1 cellular context compared by ENCODE assay signal in the genomic region with DNA sequence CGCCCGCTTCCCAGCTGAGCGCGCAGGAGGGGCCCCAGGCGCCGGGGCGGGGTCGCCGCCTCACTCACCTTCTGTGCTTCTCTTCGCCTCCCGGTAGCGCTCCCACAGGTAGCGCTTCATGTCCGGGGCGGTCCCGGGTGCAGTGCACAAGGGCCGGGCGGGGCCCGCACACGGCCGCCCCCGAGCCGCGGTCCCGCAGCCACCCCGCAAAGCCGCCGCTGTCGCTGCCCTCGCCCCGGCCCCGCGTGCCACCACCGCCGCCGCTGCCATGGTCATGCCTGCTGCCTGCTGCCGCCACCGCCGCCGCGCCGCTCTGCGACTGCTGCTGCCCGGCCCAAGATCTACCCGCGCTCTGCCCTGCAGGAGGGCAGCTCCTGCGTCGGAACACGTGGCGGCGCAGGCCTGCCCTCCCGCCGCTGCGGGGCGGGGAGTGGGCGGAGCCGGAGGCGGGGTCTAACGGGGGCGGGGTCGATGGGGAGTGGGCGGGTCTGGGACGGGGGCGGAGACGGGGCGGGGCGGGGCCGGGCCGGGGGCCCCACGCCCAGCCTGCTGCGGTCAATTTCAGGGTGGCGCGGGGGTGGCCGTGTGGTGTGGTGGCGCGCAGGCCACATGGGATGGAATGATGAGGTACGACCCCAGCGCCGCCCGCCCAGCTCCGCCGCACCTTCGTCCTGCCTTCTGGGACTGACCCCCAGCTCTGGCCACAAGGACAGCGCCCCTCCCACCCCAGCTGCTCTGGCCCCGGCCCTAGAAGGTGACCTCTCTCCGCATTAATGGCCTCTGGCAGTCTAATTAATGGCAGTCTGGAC.
TF ChIP-seq lines count a peak whose summit lies in the region.

Gene NT5DC3 (minus strand): TSS at position 354 of the 809 bp plus-strand sequence. CDS start 78 bp downstream, at position 276.

TF ChIP-seq in HepG2, 621 proteins besides CTCF, POLR2A, EP300 and RAD21 (continued from another document and continues in another):
- TF ChIP-seq, protein P1, sequence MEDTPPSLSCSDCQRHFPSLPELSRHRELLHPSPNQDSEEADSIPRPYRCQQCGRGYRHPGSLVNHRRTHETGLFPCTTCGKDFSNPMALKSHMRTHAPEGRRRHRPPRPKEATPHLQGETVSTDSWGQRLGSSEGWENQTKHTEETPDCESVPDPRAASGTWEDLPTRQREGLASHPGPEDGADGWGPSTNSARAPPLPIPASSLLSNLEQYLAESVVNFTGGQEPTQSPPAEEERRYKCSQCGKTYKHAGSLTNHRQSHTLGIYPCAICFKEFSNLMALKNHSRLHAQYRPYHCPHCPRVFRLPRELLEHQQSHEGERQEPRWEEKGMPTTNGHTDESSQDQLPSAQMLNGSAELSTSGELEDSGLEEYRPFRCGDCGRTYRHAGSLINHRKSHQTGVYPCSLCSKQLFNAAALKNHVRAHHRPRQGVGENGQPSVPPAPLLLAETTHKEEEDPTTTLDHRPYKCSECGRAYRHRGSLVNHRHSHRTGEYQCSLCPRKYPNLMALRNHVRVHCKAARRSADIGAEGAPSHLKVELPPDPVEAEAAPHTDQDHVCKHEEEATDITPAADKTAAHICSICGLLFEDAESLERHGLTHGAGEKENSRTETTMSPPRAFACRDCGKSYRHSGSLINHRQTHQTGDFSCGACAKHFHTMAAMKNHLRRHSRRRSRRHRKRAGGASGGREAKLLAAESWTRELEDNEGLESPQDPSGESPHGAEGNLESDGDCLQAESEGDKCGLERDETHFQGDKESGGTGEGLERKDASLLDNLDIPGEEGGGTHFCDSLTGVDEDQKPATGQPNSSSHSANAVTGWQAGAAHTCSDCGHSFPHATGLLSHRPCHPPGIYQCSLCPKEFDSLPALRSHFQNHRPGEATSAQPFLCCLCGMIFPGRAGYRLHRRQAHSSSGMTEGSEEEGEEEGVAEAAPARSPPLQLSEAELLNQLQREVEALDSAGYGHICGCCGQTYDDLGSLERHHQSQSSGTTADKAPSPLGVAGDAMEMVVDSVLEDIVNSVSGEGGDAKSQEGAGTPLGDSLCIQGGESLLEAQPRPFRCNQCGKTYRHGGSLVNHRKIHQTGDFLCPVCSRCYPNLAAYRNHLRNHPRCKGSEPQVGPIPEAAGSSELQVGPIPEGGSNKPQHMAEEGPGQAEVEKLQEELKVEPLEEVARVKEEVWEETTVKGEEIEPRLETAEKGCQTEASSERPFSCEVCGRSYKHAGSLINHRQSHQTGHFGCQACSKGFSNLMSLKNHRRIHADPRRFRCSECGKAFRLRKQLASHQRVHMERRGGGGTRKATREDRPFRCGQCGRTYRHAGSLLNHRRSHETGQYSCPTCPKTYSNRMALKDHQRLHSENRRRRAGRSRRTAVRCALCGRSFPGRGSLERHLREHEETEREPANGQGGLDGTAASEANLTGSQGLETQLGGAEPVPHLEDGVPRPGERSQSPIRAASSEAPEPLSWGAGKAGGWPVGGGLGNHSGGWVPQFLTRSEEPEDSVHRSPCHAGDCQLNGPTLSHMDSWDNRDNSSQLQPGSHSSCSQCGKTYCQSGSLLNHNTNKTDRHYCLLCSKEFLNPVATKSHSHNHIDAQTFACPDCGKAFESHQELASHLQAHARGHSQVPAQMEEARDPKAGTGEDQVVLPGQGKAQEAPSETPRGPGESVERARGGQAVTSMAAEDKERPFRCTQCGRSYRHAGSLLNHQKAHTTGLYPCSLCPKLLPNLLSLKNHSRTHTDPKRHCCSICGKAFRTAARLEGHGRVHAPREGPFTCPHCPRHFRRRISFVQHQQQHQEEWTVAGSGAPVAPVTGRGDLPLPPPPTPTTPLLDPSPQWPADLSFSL (CRISPR knock-in tag; IDR thresholded peaks at IDR 0.05) = no peak
- TF ChIP-seq HMG20B (CRISPR knock-in tag; conservative IDR thresholded peaks at IDR 0.05) = no peak
- TF ChIP-seq POGZ (CRISPR knock-in tag; IDR thresholded peaks at IDR 0.05) = no peak; the same call in 1 of the 2 replicates
- no peak for TF ChIP-seq CCDC6 (CRISPR knock-in tag; IDR thresholded peaks at IDR 0.05)
- TF ChIP-seq GFI1 (CRISPR knock-in tag; IDR thresholded peaks at IDR 0.05; ENCODE audit: borderline replicate concordance) = no peak
- no peak; the same call in 1 of the 2 replicates for TF ChIP-seq DR1 (CRISPR knock-in tag; IDR thresholded peaks at IDR 0.05)
- TF ChIP-seq ZSCAN9 (CRISPR knock-in tag; IDR thresholded peaks at IDR 0.05; ENCODE audit: borderline replicate concordance) = no peak
- no peak; the same call in 1 of the 2 replicates for TF ChIP-seq ZNF589 (CRISPR knock-in tag; conservative IDR thresholded peaks at IDR 0.05)
- TF ChIP-seq, protein P2, sequence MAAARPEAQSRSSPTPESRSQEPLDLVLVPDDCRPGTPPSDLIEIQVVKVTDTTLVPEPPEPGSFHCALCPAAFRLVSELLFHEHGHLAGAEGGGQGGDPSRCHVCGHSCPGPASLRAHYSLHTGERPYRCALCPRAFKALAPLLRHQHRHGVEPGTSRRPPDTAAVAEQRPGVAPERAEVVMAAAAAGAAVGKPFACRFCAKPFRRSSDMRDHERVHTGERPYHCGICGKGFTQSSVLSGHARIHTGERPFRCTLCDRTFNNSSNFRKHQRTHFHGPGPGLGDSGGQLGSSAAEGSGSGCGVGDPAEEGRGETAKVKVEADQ (CRISPR knock-in tag; IDR thresholded peaks at IDR 0.05; ENCODE audit: borderline replicate concordance) = no peak
- TF ChIP-seq, protein P3, sequence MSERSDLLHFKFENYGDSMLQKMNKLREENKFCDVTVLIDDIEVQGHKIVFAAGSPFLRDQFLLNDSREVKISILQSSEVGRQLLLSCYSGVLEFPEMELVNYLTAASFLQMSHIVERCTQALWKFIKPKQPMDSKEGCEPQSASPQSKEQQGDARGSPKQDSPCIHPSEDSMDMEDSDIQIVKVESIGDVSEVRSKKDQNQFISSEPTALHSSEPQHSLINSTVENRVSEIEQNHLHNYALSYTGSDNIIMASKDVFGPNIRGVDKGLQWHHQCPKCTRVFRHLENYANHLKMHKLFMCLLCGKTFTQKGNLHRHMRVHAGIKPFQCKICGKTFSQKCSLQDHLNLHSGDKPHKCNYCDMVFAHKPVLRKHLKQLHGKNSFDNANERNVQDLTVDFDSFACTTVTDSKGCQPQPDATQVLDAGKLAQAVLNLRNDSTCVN (CRISPR knock-in tag; IDR thresholded peaks at IDR 0.05; ENCODE audit: borderline replicate concordance) = no peak
- TF ChIP-seq SRF (IDR thresholded peaks at IDR 0.05; ENCODE audit: low read depth, low read length) = no peak
- TF ChIP-seq TOPORS (CRISPR knock-in tag; IDR thresholded peaks at IDR 0.05) = no peak
- TF ChIP-seq KLF15 (CRISPR knock-in tag; IDR thresholded peaks at IDR 0.05; ENCODE audit: borderline replicate concordance) = no peak
- no peak for TF ChIP-seq NKX3-1 (CRISPR knock-in tag; IDR thresholded peaks at IDR 0.05)
- TF ChIP-seq SMAD9 (CRISPR knock-in tag; IDR thresholded peaks at IDR 0.05) = no peak
- no peak for TF ChIP-seq AHDC1 (CRISPR knock-in tag; IDR thresholded peaks at IDR 0.05; ENCODE audit: borderline replicate concordance)
- no peak for TF ChIP-seq ZBTB3 (CRISPR knock-in tag; IDR thresholded peaks at IDR 0.05; ENCODE audit: borderline replicate concordance, low read depth)
- TF ChIP-seq PATZ1 (CRISPR knock-in tag; IDR thresholded peaks at IDR 0.05) = peak; percentile 42; the same call in 1 of the 2 replicates
- no peak for TF ChIP-seq ZKSCAN8 (CRISPR knock-in tag; IDR thresholded peaks at IDR 0.05; ENCODE audit: borderline replicate concordance)
- TF ChIP-seq SOX5 (CRISPR knock-in tag; IDR thresholded peaks at IDR 0.05; ENCODE audit: borderline replicate concordance) = peak; percentile 35; the same call in 1 of the 2 replicates
- TF ChIP-seq, protein P4, sequence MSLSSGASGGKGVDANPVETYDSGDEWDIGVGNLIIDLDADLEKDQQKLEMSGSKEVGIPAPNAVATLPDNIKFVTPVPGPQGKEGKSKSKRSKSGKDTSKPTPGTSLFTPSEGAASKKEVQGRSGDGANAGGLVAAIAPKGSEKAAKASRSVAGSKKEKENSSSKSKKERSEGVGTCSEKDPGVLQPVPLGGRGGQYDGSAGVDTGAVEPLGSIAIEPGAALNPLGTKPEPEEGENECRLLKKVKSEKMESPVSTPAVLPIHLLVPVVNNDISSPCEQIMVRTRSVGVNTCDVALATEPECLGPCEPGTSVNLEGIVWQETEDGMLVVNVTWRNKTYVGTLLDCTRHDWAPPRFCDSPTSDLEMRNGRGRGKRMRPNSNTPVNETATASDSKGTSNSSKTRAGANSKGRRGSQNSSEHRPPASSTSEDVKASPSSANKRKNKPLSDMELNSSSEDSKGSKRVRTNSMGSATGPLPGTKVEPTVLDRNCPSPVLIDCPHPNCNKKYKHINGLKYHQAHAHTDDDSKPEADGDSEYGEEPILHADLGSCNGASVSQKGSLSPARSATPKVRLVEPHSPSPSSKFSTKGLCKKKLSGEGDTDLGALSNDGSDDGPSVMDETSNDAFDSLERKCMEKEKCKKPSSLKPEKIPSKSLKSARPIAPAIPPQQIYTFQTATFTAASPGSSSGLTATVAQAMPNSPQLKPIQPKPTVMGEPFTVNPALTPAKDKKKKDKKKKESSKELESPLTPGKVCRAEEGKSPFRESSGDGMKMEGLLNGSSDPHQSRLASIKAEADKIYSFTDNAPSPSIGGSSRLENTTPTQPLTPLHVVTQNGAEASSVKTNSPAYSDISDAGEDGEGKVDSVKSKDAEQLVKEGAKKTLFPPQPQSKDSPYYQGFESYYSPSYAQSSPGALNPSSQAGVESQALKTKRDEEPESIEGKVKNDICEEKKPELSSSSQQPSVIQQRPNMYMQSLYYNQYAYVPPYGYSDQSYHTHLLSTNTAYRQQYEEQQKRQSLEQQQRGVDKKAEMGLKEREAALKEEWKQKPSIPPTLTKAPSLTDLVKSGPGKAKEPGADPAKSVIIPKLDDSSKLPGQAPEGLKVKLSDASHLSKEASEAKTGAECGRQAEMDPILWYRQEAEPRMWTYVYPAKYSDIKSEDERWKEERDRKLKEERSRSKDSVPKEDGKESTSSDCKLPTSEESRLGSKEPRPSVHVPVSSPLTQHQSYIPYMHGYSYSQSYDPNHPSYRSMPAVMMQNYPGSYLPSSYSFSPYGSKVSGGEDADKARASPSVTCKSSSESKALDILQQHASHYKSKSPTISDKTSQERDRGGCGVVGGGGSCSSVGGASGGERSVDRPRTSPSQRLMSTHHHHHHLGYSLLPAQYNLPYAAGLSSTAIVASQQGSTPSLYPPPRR (CRISPR knock-in tag; IDR thresholded peaks at IDR 0.05; ENCODE audit: borderline replicate concordance) = no peak
- TF ChIP-seq MEIS1 (CRISPR knock-in tag; IDR thresholded peaks at IDR 0.05; ENCODE audit: borderline replicate concordance) = no peak
- TF ChIP-seq, protein P5, sequence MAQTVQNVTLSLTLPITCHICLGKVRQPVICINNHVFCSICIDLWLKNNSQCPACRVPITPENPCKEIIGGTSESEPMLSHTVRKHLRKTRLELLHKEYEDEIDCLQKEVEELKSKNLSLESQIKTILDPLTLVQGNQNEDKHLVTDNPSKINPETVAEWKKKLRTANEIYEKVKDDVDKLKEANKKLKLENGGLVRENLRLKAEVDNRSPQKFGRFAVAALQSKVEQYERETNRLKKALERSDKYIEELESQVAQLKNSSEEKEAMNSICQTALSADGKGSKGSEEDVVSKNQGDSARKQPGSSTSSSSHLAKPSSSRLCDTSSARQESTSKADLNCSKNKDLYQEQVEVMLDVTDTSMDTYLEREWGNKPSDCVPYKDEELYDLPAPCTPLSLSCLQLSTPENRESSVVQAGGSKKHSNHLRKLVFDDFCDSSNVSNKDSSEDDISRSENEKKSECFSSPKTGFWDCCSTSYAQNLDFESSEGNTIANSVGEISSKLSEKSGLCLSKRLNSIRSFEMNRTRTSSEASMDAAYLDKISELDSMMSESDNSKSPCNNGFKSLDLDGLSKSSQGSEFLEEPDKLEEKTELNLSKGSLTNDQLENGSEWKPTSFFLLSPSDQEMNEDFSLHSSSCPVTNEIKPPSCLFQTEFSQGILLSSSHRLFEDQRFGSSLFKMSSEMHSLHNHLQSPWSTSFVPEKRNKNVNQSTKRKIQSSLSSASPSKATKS (CRISPR knock-in tag; IDR thresholded peaks at IDR 0.05) = no peak
- TF ChIP-seq PCBP2 (optimal IDR thresholded peaks at IDR 0.05; ENCODE audit: low read depth, low read length, poor library complexity, severe bottlenecking) = no peak
- TF ChIP-seq TCF7 (IDR thresholded peaks at IDR 0.05; ENCODE audit: low read depth) = no peak
- TF ChIP-seq ZNF230 (CRISPR knock-in tag; IDR thresholded peaks at IDR 0.05) = no peak
